Comparison of ENCODE assay signal across 1 cellular context in the genomic region with DNA sequence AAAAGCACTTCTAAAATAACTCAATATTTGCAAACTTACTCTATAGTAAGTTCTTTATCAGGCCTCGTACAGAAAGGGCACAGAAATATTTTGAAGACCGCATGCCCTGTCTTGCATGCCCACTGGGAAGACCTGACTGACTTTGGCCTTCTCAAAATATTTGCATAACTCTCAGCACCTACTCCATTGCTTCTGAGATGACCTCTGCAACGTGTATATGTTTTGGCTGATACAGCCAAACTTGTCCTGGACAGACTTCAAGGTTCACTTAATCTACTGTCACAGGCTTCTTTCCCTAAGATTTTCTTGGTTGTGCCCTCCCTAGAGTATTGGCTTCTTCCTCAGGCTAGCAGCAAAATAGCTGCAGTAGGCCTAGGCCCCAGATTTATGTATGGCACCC.
TF ChIP-seq lines count a peak whose summit lies in the region.

No MANE protein-coding gene starts in this region.

TF ChIP-seq in HepG2, 621 proteins besides CTCF, POLR2A, EP300 and RAD21:
- TF ChIP-seq ZNF256 (CRISPR knock-in tag; conservative IDR thresholded peaks at IDR 0.05) (no peak), ZNF205 (CRISPR knock-in tag; IDR thresholded peaks at IDR 0.05) (no peak), ZNF746 (CRISPR knock-in tag; IDR thresholded peaks at IDR 0.05) (no peak), ZFP90 (CRISPR knock-in tag; IDR thresholded peaks at IDR 0.05; ENCODE audit: borderline replicate concordance) (no peak), STAT5B (CRISPR knock-in tag; IDR thresholded peaks at IDR 0.05) (no peak), ZNF775 (CRISPR knock-in tag; IDR thresholded peaks at IDR 0.05; ENCODE audit: borderline replicate concordance) (no peak), ZNF350 (CRISPR knock-in tag; IDR thresholded peaks at IDR 0.05; ENCODE audit: borderline replicate concordance, low read depth) (no peak), ZNF782 (CRISPR knock-in tag; IDR thresholded peaks at IDR 0.05; ENCODE audit: borderline replicate concordance) (no peak), TEAD2 (CRISPR knock-in tag; IDR thresholded peaks at IDR 0.05) (no peak), NCOR1 (IDR thresholded peaks at IDR 0.05; ENCODE audit: borderline replicate concordance, low read length) (no peak), MXD4 (CRISPR knock-in tag; IDR thresholded peaks at IDR 0.05) (no peak)
- TF ChIP-seq, protein P1, sequence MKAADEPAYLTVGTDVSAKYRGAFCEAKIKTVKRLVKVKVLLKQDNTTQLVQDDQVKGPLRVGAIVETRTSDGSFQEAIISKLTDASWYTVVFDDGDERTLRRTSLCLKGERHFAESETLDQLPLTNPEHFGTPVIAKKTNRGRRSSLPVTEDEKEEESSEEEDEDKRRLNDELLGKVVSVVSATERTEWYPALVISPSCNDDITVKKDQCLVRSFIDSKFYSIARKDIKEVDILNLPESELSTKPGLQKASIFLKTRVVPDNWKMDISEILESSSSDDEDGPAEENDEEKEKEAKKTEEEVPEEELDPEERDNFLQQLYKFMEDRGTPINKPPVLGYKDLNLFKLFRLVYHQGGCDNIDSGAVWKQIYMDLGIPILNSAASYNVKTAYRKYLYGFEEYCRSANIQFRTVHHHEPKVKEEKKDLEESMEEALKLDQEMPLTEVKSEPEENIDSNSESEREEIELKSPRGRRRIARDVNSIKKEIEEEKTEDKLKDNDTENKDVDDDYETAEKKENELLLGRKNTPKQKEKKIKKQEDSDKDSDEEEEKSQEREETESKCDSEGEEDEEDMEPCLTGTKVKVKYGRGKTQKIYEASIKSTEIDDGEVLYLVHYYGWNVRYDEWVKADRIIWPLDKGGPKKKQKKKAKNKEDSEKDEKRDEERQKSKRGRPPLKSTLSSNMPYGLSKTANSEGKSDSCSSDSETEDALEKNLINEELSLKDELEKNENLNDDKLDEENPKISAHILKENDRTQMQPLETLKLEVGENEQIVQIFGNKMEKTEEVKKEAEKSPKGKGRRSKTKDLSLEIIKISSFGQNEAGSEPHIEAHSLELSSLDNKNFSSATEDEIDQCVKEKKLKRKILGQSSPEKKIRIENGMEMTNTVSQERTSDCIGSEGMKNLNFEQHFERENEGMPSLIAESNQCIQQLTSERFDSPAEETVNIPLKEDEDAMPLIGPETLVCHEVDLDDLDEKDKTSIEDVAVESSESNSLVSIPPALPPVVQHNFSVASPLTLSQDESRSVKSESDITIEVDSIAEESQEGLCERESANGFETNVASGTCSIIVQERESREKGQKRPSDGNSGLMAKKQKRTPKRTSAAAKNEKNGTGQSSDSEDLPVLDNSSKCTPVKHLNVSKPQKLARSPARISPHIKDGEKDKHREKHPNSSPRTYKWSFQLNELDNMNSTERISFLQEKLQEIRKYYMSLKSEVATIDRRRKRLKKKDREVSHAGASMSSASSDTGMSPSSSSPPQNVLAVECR (CRISPR knock-in tag; IDR thresholded peaks at IDR 0.05; ENCODE audit: borderline replicate concordance), result no peak
- TF ChIP-seq, protein P2, sequence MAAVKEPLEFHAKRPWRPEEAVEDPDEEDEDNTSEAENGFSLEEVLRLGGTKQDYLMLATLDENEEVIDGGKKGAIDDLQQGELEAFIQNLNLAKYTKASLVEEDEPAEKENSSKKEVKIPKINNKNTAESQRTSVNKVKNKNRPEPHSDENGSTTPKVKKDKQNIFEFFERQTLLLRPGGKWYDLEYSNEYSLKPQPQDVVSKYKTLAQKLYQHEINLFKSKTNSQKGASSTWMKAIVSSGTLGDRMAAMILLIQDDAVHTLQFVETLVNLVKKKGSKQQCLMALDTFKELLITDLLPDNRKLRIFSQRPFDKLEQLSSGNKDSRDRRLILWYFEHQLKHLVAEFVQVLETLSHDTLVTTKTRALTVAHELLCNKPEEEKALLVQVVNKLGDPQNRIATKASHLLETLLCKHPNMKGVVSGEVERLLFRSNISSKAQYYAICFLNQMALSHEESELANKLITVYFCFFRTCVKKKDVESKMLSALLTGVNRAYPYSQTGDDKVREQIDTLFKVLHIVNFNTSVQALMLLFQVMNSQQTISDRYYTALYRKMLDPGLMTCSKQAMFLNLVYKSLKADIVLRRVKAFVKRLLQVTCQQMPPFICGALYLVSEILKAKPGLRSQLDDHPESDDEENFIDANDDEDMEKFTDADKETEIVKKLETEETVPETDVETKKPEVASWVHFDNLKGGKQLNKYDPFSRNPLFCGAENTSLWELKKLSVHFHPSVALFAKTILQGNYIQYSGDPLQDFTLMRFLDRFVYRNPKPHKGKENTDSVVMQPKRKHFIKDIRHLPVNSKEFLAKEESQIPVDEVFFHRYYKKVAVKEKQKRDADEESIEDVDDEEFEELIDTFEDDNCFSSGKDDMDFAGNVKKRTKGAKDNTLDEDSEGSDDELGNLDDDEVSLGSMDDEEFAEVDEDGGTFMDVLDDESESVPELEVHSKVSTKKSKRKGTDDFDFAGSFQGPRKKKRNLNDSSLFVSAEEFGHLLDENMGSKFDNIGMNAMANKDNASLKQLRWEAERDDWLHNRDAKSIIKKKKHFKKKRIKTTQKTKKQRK (IDR thresholded peaks at IDR 0.05; ENCODE audit: low read length), result no peak
- TF ChIP-seq, protein P3, sequence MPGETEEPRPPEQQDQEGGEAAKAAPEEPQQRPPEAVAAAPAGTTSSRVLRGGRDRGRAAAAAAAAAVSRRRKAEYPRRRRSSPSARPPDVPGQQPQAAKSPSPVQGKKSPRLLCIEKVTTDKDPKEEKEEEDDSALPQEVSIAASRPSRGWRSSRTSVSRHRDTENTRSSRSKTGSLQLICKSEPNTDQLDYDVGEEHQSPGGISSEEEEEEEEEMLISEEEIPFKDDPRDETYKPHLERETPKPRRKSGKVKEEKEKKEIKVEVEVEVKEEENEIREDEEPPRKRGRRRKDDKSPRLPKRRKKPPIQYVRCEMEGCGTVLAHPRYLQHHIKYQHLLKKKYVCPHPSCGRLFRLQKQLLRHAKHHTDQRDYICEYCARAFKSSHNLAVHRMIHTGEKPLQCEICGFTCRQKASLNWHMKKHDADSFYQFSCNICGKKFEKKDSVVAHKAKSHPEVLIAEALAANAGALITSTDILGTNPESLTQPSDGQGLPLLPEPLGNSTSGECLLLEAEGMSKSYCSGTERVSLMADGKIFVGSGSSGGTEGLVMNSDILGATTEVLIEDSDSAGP (CRISPR knock-in tag; IDR thresholded peaks at IDR 0.05; ENCODE audit: borderline replicate concordance), result no peak
- TF ChIP-seq, protein P4, sequence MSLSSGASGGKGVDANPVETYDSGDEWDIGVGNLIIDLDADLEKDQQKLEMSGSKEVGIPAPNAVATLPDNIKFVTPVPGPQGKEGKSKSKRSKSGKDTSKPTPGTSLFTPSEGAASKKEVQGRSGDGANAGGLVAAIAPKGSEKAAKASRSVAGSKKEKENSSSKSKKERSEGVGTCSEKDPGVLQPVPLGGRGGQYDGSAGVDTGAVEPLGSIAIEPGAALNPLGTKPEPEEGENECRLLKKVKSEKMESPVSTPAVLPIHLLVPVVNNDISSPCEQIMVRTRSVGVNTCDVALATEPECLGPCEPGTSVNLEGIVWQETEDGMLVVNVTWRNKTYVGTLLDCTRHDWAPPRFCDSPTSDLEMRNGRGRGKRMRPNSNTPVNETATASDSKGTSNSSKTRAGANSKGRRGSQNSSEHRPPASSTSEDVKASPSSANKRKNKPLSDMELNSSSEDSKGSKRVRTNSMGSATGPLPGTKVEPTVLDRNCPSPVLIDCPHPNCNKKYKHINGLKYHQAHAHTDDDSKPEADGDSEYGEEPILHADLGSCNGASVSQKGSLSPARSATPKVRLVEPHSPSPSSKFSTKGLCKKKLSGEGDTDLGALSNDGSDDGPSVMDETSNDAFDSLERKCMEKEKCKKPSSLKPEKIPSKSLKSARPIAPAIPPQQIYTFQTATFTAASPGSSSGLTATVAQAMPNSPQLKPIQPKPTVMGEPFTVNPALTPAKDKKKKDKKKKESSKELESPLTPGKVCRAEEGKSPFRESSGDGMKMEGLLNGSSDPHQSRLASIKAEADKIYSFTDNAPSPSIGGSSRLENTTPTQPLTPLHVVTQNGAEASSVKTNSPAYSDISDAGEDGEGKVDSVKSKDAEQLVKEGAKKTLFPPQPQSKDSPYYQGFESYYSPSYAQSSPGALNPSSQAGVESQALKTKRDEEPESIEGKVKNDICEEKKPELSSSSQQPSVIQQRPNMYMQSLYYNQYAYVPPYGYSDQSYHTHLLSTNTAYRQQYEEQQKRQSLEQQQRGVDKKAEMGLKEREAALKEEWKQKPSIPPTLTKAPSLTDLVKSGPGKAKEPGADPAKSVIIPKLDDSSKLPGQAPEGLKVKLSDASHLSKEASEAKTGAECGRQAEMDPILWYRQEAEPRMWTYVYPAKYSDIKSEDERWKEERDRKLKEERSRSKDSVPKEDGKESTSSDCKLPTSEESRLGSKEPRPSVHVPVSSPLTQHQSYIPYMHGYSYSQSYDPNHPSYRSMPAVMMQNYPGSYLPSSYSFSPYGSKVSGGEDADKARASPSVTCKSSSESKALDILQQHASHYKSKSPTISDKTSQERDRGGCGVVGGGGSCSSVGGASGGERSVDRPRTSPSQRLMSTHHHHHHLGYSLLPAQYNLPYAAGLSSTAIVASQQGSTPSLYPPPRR (CRISPR knock-in tag; IDR thresholded peaks at IDR 0.05; ENCODE audit: borderline replicate concordance), result no peak
- TF ChIP-seq, protein P5, sequence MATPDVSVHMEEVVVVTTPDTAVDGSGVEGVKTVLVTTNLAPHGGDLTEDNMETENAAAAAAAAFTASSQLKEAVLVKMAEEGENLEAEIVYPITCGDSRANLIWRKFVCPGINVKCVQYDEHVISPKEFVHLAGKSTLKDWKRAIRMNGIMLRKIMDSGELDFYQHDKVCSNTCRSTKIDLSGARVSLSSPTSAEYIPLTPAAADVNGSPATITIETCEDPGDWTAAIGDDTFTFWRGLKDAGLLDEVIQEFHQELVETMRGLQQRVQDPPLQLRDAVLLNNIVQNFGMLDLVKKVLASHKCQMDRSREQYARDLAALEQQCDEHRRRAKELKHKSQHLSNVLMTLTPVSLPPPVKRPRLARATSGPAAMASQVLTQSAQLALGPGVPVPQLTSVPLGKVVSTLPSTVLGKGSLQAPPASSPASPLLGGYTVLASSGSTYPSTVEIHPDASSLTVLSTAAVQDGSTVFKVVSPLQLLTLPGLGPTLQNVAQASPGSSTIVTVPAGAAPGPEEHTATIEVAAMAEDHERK (CRISPR knock-in tag; IDR thresholded peaks at IDR 0.05; ENCODE audit: low read depth), result no peak
- TF ChIP-seq, protein P6, sequence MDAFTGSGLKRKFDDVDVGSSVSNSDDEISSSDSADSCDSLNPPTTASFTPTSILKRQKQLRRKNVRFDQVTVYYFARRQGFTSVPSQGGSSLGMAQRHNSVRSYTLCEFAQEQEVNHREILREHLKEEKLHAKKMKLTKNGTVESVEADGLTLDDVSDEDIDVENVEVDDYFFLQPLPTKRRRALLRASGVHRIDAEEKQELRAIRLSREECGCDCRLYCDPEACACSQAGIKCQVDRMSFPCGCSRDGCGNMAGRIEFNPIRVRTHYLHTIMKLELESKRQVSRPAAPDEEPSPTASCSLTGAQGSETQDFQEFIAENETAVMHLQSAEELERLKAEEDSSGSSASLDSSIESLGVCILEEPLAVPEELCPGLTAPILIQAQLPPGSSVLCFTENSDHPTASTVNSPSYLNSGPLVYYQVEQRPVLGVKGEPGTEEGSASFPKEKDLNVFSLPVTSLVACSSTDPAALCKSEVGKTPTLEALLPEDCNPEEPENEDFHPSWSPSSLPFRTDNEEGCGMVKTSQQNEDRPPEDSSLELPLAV (CRISPR knock-in tag; conservative IDR thresholded peaks at IDR 0.05; ENCODE audit: low read depth), result no peak
